ENCODE assay signal across 8 cellular contexts in the genomic region with DNA sequence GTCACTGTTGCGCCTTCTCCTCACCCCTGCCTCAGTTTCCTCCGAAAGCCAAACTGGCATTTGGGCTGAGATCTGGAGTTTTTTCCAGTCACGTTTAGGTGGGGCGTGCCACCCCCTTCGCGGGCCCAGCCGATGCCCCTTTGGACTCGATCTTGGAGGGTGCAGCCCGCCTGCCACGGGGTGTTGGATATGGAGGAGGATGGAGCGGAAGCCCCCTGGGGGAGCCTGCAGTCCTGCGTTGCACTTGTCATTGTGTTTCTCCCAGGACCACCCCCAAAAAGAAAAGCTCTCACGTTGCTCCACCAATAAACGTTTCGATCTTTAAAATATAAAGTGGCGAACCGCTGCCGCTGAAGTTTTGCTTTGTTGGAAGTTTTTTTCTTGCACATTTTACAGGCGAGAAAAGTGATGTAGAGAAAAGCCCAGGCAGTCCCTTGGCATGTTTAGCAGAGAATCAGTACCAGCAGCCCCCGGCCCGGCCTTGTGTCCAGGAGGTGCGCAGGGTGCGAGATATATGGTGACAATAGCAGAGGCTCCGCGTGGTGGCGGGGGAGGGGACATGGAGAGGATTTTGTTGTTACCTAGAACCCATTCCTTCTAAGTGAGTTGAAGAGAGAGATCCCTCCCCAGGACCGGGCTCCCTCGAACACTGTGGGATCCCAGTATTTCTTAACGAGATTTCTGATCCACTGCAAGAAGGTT. TPM values are rescaled to one million over a fixed set of nuclear protein-coding genes. Genes with fewer than 3 reads are reported as not detected.
DNase-seq lines count a peak whose midpoint lies in the region; ATAC-seq and TF ChIP-seq lines count a peak whose summit lies in the region.

No MANE protein-coding gene starts in this region.

- intact Hi-C loops in sciatic nerve (cut with DNase I): no loop called here

- TF ChIP-seq CTCF in GM23338 (conservative IDR thresholded peaks at IDR 0.05; ENCODE audit: low read depth in 2 of 2): no peak; a peak in 1 of 4 replicates
- TF ChIP-seq CTCF in SK-N-SH (IDR thresholded peaks at IDR 0.05): no peak

- H3K4me3 Mint-ChIP-seq in GM23338: peak overlapping the region; percentile 86
- H3K4me3 Mint-ChIP-seq in natural killer cell treated with Interleukin-12 subunit alpha and Interleukin-12 subunit beta and Interleukin-15 and Interleukin-18, amount 100 ng/mL, for 72 hours: peak overlapping the region; percentile 93

- no peak for TF ChIP-seq EP300 in SK-N-SH (IDR thresholded peaks at IDR 0.05; ENCODE audit: borderline replicate concordance in 1 of 2, low read depth in 1 of 2, low read length in 1 of 2)

- H2AFZ ChIP-seq in GM23338 (peak overlapping the region; percentile 93), SK-N-SH (ENCODE audit: low read depth) (peak overlapping the region; percentile 65; the same call in 1 of the 2 replicates)

- DNase-seq in GM23338 (ENCODE audit: low spot score) (peak; percentile 64), SK-N-SH (peak; percentile 56), sciatic nerve (ENCODE audit: low spot score) (no peak), NCI-H1694 treated with DMSO at 0.1 percent for 48 hours (lab: John Stamatoyannopoulos, UW) (no peak), NCI-H774 (lab: John Stamatoyannopoulos, UW) (no peak)
- DNase-seq in effector memory CD4-positive, alpha-beta T cell: no peak
- DNase-seq in natural killer cell treated with Interleukin-12 subunit alpha and Interleukin-12 subunit beta and Interleukin-15 and Interleukin-18, amount 100 ng/mL, for 72 hours (ENCODE audit: low spot score): no peak

- H3K36me3 ChIP-seq in GM23338 (ENCODE audit: insufficient read depth) (no peaks in the 10 kb centered on the region), SK-N-SH (replicated peaks in 1 of 2; ENCODE audit: control insufficient read depth in 1 of 2, insufficient read depth in 2 of 2, low read length in 1 of 2) (peaks cover 4% of the 10 kb centered on the region in 2 experiments)
- no peaks in the 10 kb centered on the region for H3K36me3 ChIP-seq in effector memory CD4-positive, alpha-beta T cell (ENCODE audit: control insufficient read depth, insufficient read depth, low read length)

- H3K9me3 Mint-ChIP-seq in GM23338: no peaks in the 10 kb centered on the region
- H3K9me3 Mint-ChIP-seq in natural killer cell treated with Interleukin-12 subunit alpha and Interleukin-12 subunit beta and Interleukin-15 and Interleukin-18, amount 100 ng/mL, for 72 hours: no peaks in the 10 kb centered on the region

- peaks cover 37% of the 10 kb centered on the region for H3K27me3 ChIP-seq in GM23338 (ENCODE audit: insufficient read depth)
- no peaks in the 10 kb centered on the region for H3K27me3 ChIP-seq in SK-N-SH (ENCODE audit: insufficient read depth)
- no peaks in the 10 kb centered on the region for H3K27me3 ChIP-seq in effector memory CD4-positive, alpha-beta T cell (replicated peaks; ENCODE audit: control insufficient read depth, insufficient read depth, low read length, poor library complexity, severe bottlenecking)

- POLR2A ChIA-PET in SK-N-SH (lab: Yijun Ruan, JAX): no interaction called here

- no peak for TF ChIP-seq RAD21 in SK-N-SH (IDR thresholded peaks at IDR 0.05; ENCODE audit: low read length)

- H3K9me3 ChIP-seq in SK-N-SH: no peaks in the 10 kb centered on the region
- H3K9me3 ChIP-seq in effector memory CD4-positive, alpha-beta T cell (ENCODE audit: control insufficient read depth, low read length): no peaks in the 10 kb centered on the region

- H3K4me1 ChIP-seq in GM23338 (ENCODE audit: insufficient read depth): peaks cover 13% of the 10 kb centered on the region
- H3K4me1 ChIP-seq in SK-N-SH (ENCODE audit: control insufficient read depth in 1 of 2, insufficient read depth in 2 of 2, low read depth in 1 of 2, low read length in 1 of 2): peaks cover 18 to 20% of the 10 kb centered on the region in 2 experiments; a peak in 3 of 4 replicates
- H3K4me1 ChIP-seq in effector memory CD4-positive, alpha-beta T cell (ENCODE audit: control insufficient read depth, insufficient read depth, low read length, poor library complexity, severe bottlenecking): peaks cover 17% of the 10 kb centered on the region

- H3K9me2 ChIP-seq in GM23338 (ENCODE audit: insufficient read depth) (no peaks in the 10 kb centered on the region), SK-N-SH (no peaks in the 10 kb centered on the region)

- no peaks in the 10 kb centered on the region; the same call in 2 of the 3 replicates for H3K36me3 Mint-ChIP-seq in GM23338 (ENCODE audit: low read depth)
- no peaks in the 10 kb centered on the region for H3K36me3 Mint-ChIP-seq in natural killer cell treated with Interleukin-12 subunit alpha and Interleukin-12 subunit beta and Interleukin-15 and Interleukin-18, amount 100 ng/mL, for 72 hours

- H3K79me2 ChIP-seq in GM23338 (replicated peaks; ENCODE audit: insufficient read depth): peaks cover 35% of the 10 kb centered on the region
- H3K79me2 ChIP-seq in SK-N-SH (ENCODE audit: insufficient read depth): peaks cover 55% of the 10 kb centered on the region

- H3K27me3 Mint-ChIP-seq in GM23338 (ENCODE audit: insufficient read depth, low read depth, poor library complexity): peaks cover 41% of the 10 kb centered on the region
- no peaks in the 10 kb centered on the region for H3K27me3 Mint-ChIP-seq in natural killer cell treated with Interleukin-12 subunit alpha and Interleukin-12 subunit beta and Interleukin-15 and Interleukin-18, amount 100 ng/mL, for 72 hours

- H3F3A ChIP-seq in GM23338 (replicated peaks; ENCODE audit: low read depth): 0 out of 2 replicates have a peak, but pooled peaks cover 4% of the 10 kb centered on the region
- peaks cover 11% of the 10 kb centered on the region for H3F3A ChIP-seq in SK-N-SH (replicated peaks; ENCODE audit: insufficient read depth)

- no peak overlapping the region for H3K27ac Mint-ChIP-seq in GM23338
- H3K27ac Mint-ChIP-seq in natural killer cell treated with Interleukin-12 subunit alpha and Interleukin-12 subunit beta and Interleukin-15 and Interleukin-18, amount 100 ng/mL, for 72 hours: peak overlapping the region; percentile 79 to 83

- H4K20me1 ChIP-seq in GM23338 (replicated peaks; ENCODE audit: insufficient read depth) (peaks cover 10% of the 10 kb centered on the region; the same call in 1 of the 2 replicates), SK-N-SH (ENCODE audit: insufficient read depth) (peaks cover 24% of the 10 kb centered on the region)

- CTCF ChIA-PET in SK-N-SH (lab: Yijun Ruan, JAX): interaction anchor here (0.6 to 1.9 kb wide), 6 partner anchors 9 to 115 kb away, joined by 3 to 8 read pairs (median 4); no protein-coding TSS in a partner anchor

- H3K27ac ChIP-seq in GM23338 (ENCODE audit: low read depth) (no peak overlapping the region), SK-N-SH (ENCODE audit: low read depth in 2 of 2, low read length in 1 of 2) (peak overlapping the region; percentile 77 to 82)
- no peak overlapping the region for H3K27ac ChIP-seq in effector memory CD4-positive, alpha-beta T cell (ENCODE audit: insufficient read depth, low read length, poor library complexity, severe bottlenecking)

- H3K4me1 Mint-ChIP-seq in GM23338: peaks cover 16% of the 10 kb centered on the region
- peaks cover 35 to 44% of the 10 kb centered on the region in 2 donors for H3K4me1 Mint-ChIP-seq in natural killer cell treated with Interleukin-12 subunit alpha and Interleukin-12 subunit beta and Interleukin-15 and Interleukin-18, amount 100 ng/mL, for 72 hours (ENCODE audit: low read depth in 2 of 2)

- H3K9ac ChIP-seq in SK-N-SH: peak overlapping the region; percentile 93

- peak; percentile 13 for ATAC-seq in GM23338
- peak; percentile 37 to 41 for ATAC-seq in natural killer cell treated with Interleukin-12 subunit alpha and Interleukin-12 subunit beta and Interleukin-15 and Interleukin-18, amount 100 ng/mL, for 72 hours
- ATAC-seq in sciatic nerve: no peak
- no peak for ATAC-seq in GM21423 (IDR thresholded peaks at IDR 0.05; ENCODE audit: unreplicated experiment)

- peak overlapping the region; percentile 93 for H3K4me3 ChIP-seq in GM23338
- H3K4me3 ChIP-seq in SK-N-SH (ENCODE audit: low read depth in 2 of 2, low read length in 1 of 2): peak overlapping the region; percentile 83 to 86
- H3K4me3 ChIP-seq in effector memory CD4-positive, alpha-beta T cell (ENCODE audit: insufficient read depth, low read depth, low read length, poor library complexity, severe bottlenecking): peak overlapping the region; percentile 85

- WGBS in SK-N-SH (ENCODE audit: low lambda C conversion rate): 5% methylated on average over 25 of the region's 29 CpGs

- H3K4me2 ChIP-seq in GM23338: peak overlapping the region; percentile 90
- peak overlapping the region; percentile 88 for H3K4me2 ChIP-seq in SK-N-SH

TF ChIP-seq in GM23338, 12 proteins besides CTCF, POLR2A, EP300 and RAD21:
- TF ChIP-seq JUNB (IDR thresholded peaks at IDR 0.05; ENCODE audit: unreplicated experiment) (no peak), EZH2 (IDR thresholded peaks at IDR 0.05; ENCODE audit: low read depth, unreplicated experiment) (peak; percentile 33)

TF ChIP-seq in SK-N-SH, 30 proteins besides CTCF, POLR2A, EP300 and RAD21 (continues in another document):
- TF ChIP-seq NFIC (IDR thresholded peaks at IDR 0.05; ENCODE audit: borderline replicate concordance): no peak
- TF ChIP-seq ELF1 (IDR thresholded peaks at IDR 0.05): no peak
- 0 out of 2 replicates have a peak, but pooled peaks have one; percentile 10 for TF ChIP-seq POLR2AphosphoS5 (IDR thresholded peaks at IDR 0.05; ENCODE audit: low read depth, low read length)
- no peak for TF ChIP-seq MEF2A (IDR thresholded peaks at IDR 0.05; ENCODE audit: borderline replicate concordance, low read depth)
- TF ChIP-seq, protein P1, sequence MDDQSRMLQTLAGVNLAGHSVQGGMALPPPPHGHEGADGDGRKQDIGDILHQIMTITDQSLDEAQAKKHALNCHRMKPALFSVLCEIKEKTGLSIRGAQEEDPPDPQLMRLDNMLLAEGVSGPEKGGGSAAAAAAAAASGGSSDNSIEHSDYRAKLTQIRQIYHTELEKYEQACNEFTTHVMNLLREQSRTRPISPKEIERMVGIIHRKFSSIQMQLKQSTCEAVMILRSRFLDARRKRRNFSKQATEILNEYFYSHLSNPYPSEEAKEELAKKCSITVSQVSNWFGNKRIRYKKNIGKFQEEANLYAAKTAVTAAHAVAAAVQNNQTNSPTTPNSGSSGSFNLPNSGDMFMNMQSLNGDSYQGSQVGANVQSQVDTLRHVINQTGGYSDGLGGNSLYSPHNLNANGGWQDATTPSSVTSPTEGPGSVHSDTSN (IDR thresholded peaks at IDR 0.05): no peak
- no peak for TF ChIP-seq YY1 (IDR thresholded peaks at IDR 0.05; ENCODE audit: low read depth)

RNA-seq across cellular contexts. Expression of a gene that starts 0.7 kb away (rescaled TPM):
- 20.3 and 26.0 TPM in 2 replicates for total RNA-seq in GM23338 (2014; rRNA removed; shearing (Covaris generic))
- polyA plus RNA-seq in GM23338 (2016; fragmentation: Nextera tagmentation; extraction: Ambion mirVana) (12.8 and 15.0 TPM in 2 replicates), SK-N-SH (2012; rRNA removed) (212 and 301 TPM in 2 replicates)
- 237 and 260 TPM in 2 replicates for polyA plus RNA-seq in SK-N-SH (2012; cell fraction: cytosol; rRNA removed)
- 68.3 and 126 TPM in 2 replicates for polyA plus RNA-seq in SK-N-SH (2012; cell fraction: nucleus; rRNA removed)
- total RNA-seq in natural killer cell treated with Interleukin-12 subunit alpha and Interleukin-12 subunit beta and Interleukin-15 and Interleukin-18, amount 100 ng/mL, for 72 hours: 10 to 100 TPM in 1 of 2 donors, 1 to 10 TPM in 1; 8.1 to 23.7 TPM
- total RNA-seq in sciatic nerve: 4.7 TPM

Comparison
In these comparisons a context has a peak if more than half of its experiments do, and no peak if none do; other contexts are left out.
1. ATAC-seq: peak in GM23338 (single experiment) and natural killer cell treated with Interleukin-12 subunit alpha and Interleukin-12 subunit beta and Interleukin-15 and Interleukin-18, amount 100 ng/mL, for 72 hours (2 of 2); none in sciatic nerve (single experiment) and GM21423 (single experiment).
2. DNase-seq: peak in GM23338 (single experiment) and SK-N-SH (single experiment); none in effector memory CD4-positive, alpha-beta T cell (0 of 3), natural killer cell treated with Interleukin-12 subunit alpha and Interleukin-12 subunit beta and Interleukin-15 and Interleukin-18, amount 100 ng/mL, for 72 hours (single experiment), sciatic nerve (single experiment), NCI-H1694 treated with DMSO at 0.1 percent for 48 hours (single experiment) and NCI-H774 (single experiment).
3. H3K27ac ChIP-seq: peak in SK-N-SH (2 of 2); none in GM23338 (single experiment) and effector memory CD4-positive, alpha-beta T cell (single experiment).
4. Peak in every context shown above with its lines, with median percentiles within 50 percentile points of each other: H3K4me3 ChIP-seq.